ENCODE assay signal across 8 cellular contexts in genomic region chr2:232611559-232612218, GRCh38. TPM values are rescaled to one million over a fixed set of nuclear protein-coding genes. Genes with fewer than 3 reads are reported as not detected.
DNase-seq lines count a peak whose midpoint lies in the region; ATAC-seq and TF ChIP-seq lines count a peak whose summit lies in the region.

No MANE protein-coding gene starts in this region.

- no peaks in the 10 kb centered on the region for H3K9me3 ChIP-seq in CD4-positive, alpha-beta T cell (ENCODE audit: control insufficient read depth, low read length)

- POLR2A ChIA-PET in CD4-positive, alpha-beta T cell (lab: Charles Lee) = no interaction called here

- CTCF ChIA-PET in CD4-positive, alpha-beta T cell (lab: Charles Lee) = no interaction called here

- H3K27ac ChIP-seq in CD4-positive, alpha-beta T cell (ENCODE audit: low read depth, low read length) = no peak overlapping the region
- H3K27ac ChIP-seq in angular gyrus (ENCODE audit: low read depth, low read length) = peak overlapping the region; percentile 13

- peak; percentile 61 for ATAC-seq in CD4-positive, alpha-beta T cell (ENCODE audit: poor library complexity)
- no peak for ATAC-seq in GM18520 (IDR thresholded peaks at IDR 0.05; ENCODE audit: unreplicated experiment)

- H3K4me1 Mint-ChIP-seq in CD4-positive, alpha-beta T cell (ENCODE audit: low read depth) = no peaks in the 10 kb centered on the region

- no peaks in the 10 kb centered on the region for H3K36me3 Mint-ChIP-seq in CD4-positive, alpha-beta T cell (ENCODE audit: low read depth)

- peak; percentile 81 for TF ChIP-seq CTCF in CD4-positive, alpha-beta T cell (IDR thresholded peaks at IDR 0.05)
- TF ChIP-seq CTCF in HFF-Myc (IDR thresholded peaks at IDR 0.05; ENCODE audit: low read depth, low read length, missing control alignments) = peak; percentile 91

- intact Hi-C loops in CD4-positive, alpha-beta T cell (cut with DNase I, micrococcal nuclease) = loop anchor here (5.0 kb wide), 2 partner anchors 81 to 641 kb away; partner anchors contain the start of gene ATG16L1 (in 1 of the 2)

- H3K4me3 ChIP-seq in HFF-Myc (replicated peaks; ENCODE audit: low read depth, low read length) = no peak overlapping the region

- H3K4me3 Mint-ChIP-seq in CD4-positive, alpha-beta T cell = no peak overlapping the region

- H3K27me3 Mint-ChIP-seq in CD4-positive, alpha-beta T cell = no peaks in the 10 kb centered on the region

- peak; percentile 50 to 69 (median 54) for DNase-seq in CD4-positive, alpha-beta T cell
- DNase-seq in HFF-Myc (ENCODE audit: extremely low read depth, low read depth) (peak; percentile 62), T1000 (lab: John Stamatoyannopoulos, UW) (peak; percentile 83), hypothalamus (lab: John Stamatoyannopoulos, UW) (peak in 40 of 51 donors; percentile 8 to 85 (median 52)), DMS79 treated with DMSO at 0.1 percent for 48 hours (lab: John Stamatoyannopoulos, UW) (no peak)
- peak; percentile 58 to 75 (median 60) for DNase-seq in stimulated activated CD4-positive, alpha-beta T cell treated with anti-CD3 and anti-CD28 coated beads, Interleukin-12 subunit alpha, Interleukin-12 subunit beta, amount 100 ng/mL, for 48 hours (ENCODE audit: low read depth in 2 of 3, low spot score in 1 of 3)

- H3K27me3 ChIP-seq in CD4-positive, alpha-beta T cell (ENCODE audit: control insufficient read depth, insufficient read depth, low read length) = no peaks in the 10 kb centered on the region

- H3K27ac Mint-ChIP-seq in CD4-positive, alpha-beta T cell = no peak overlapping the region

- no peaks in the 10 kb centered on the region for H3K9me3 Mint-ChIP-seq in CD4-positive, alpha-beta T cell

RNA-seq across cellular contexts. Expression of gene EFHD1, which starts 21.7 kb away (rescaled TPM):
- total RNA-seq in CD4-positive, alpha-beta T cell = not detected
